ENCODE assay signal across 1 cellular context in genomic region chr3:42667523-42668402, GRCh38.
TF ChIP-seq lines count a peak whose summit lies in the region.

No MANE protein-coding gene starts in this region.

TF ChIP-seq in HepG2, 621 proteins besides CTCF, POLR2A, EP300 and RAD21:
- 0 out of 2 replicates have a peak, but pooled peaks have one; percentile 6 for TF ChIP-seq POLR2AphosphoS2 (IDR thresholded peaks at IDR 0.05; ENCODE audit: low read depth, low read length)
- 0 out of 4 replicates have a peak, but pooled peaks of 1 of the 2 experiments have one; percentile 19 for TF ChIP-seq MAFK (conservative IDR thresholded peaks at IDR 0.05 in 1 of 2, IDR thresholded peaks at IDR 0.05 in 1 of 2; ENCODE audit: low read length in 2 of 2)
- no peak for TF ChIP-seq NFE2 (CRISPR knock-in tag; IDR thresholded peaks at IDR 0.05)
